7 cellular contexts compared by ENCODE assay signal in genomic region chr4:82569727-82570126, GRCh38. TPM values are rescaled to one million over a fixed set of nuclear protein-coding genes. Genes with fewer than 3 reads are reported as not detected.
"Had no signal": no experiment of that assay in that cellular context is flagged by ENCODE, and none has a peak within 500 bp of the region (broad histone marks: within the 10 kb centered on the region; RNA-seq: fewer than 3 reads in every experiment).

No MANE protein-coding gene starts in this region.

- DNase-seq: GOT3, H9, HCEC 1CT, KBM-7 had no signal

- H3K27ac Mint-ChIP-seq: H9, IgD-negative memory B cell had no signal

- H3K4me3 Mint-ChIP-seq: H9, IgD-negative memory B cell had no signal

- H3K9ac ChIP-seq: KMS-11 had no signal

- H3K27ac ChIP-seq: KMS-11 had no signal

- H3K9me3 Mint-ChIP-seq: H9 had no signal

- H3K4me2 ChIP-seq: KMS-11 had no signal

- H3K4me1 Mint-ChIP-seq: IgD-negative memory B cell had no signal

RNA-seq across cellular contexts. Expression of gene TMEM150C, which starts 7.9 kb away (rescaled TPM):
- total RNA-seq: HT-29 had no signal
- polyA plus RNA-seq: IgD-negative memory B cell had no signal
